25 cellular contexts compared by ENCODE assay signal in genomic region chr3:131224886-131225550, GRCh38.
DNase-seq lines count a peak whose midpoint lies in the region; ATAC-seq and TF ChIP-seq lines count a peak whose summit lies in the region.
"Had no signal": no experiment of that assay in that cellular context is flagged by ENCODE, and none has a peak within 500 bp of the region (broad histone marks: within the 10 kb centered on the region; RNA-seq: fewer than 3 reads in every experiment).

No MANE protein-coding gene starts in this region.

- H3K4me1 ChIP-seq in foreskin keratinocyte, result peaks cover 8% of the 10 kb centered on the region
- H3K4me1 ChIP-seq: Peyer's patch, suprapubic skin had no signal

- DNase-seq in DMS53 treated with DMSO at 0.1 percent for 48 hours (lab: John Stamatoyannopoulos, UW; ENCODE audit: unreplicated experiment) (peak; percentile 20), HT1080 (ENCODE audit: low read depth) (peak; percentile 42), amniotic epithelial cell (ENCODE audit: low read depth) (peak; percentile 53), foreskin keratinocyte (peak in 1 of 2 donors; percentile 4), NCI-H1417 (lab: John Stamatoyannopoulos, UW) (no peak), SK-N-DZ (ENCODE audit: low spot score) (no peak)
- DNase-seq: activated CD4-positive, alpha-beta T cell treated with anti-CD3 and anti-CD28 coated beads for 36 hours; activated naive CD4-positive, alpha-beta T cell treated with Interleukin-2 at 50 U/mL for 16 hours; activated T-cell treated with anti-CD3 and anti-CD28 coated beads, Interleukin-2, amount 50 U/mL, for 48 hours; amniotic stem cell; DMS79; H7; heart right ventricle; left colon; mesendoderm; NCI-H1105; NCI-H510A; Peyer's patch; stimulated activated CD4-positive, alpha-beta T cell treated with anti-CD3 and anti-CD28 coated beads, Interleukin-4, amount 100 ng/mL, for 1 hour had no signal

- ATAC-seq in foreskin keratinocyte (peak; percentile 14), GM21786 (IDR thresholded peaks at IDR 0.05; ENCODE audit: unreplicated experiment) (no peak), HG03571 (IDR thresholded peaks at IDR 0.05; ENCODE audit: unreplicated experiment) (no peak)
- ATAC-seq: activated CD4-positive, alpha-beta T cell treated with anti-CD3 and anti-CD28 coated beads for 36 hours; GM12878; heart right ventricle; left colon; stimulated activated memory B cell treated with anti-CD40 and anti-IgM and Interleukin-4, amounts not matched to agents 10 μg/mL and 1 μg/mL and 100 μg/mL, for 72 hours had no signal

- TF ChIP-seq CTCF in foreskin keratinocyte (conservative IDR thresholded peaks at IDR 0.05), result no peak

- H3K27me3 ChIP-seq in foreskin keratinocyte, result no peaks in the 10 kb centered on the region
- H3K27me3 ChIP-seq: heart right ventricle, Peyer's patch, suprapubic skin had no signal

- no peak overlapping the region for H3K27ac ChIP-seq in foreskin keratinocyte
- H3K27ac ChIP-seq: heart right ventricle, neutrophil, Peyer's patch, suprapubic skin had no signal

Comparison
In these comparisons a context has a peak if more than half of its experiments do, and no peak if none do; other contexts are left out.
1. DNase-seq: peak in DMS53 treated with DMSO at 0.1 percent for 48 hours (single experiment), HT1080 (single experiment) and amniotic epithelial cell (single experiment); none in NCI-H1417 (0 of 3) and SK-N-DZ (single experiment).